In genomic region chr16:82152641-82153094, GRCh38 we compare ENCODE assay signal across 17 cellular contexts. TPM values are rescaled to one million over a fixed set of nuclear protein-coding genes. Genes with fewer than 3 reads are reported as not detected.
A peak's percentile ranks its signal among the peaks of the same experiment; 100 is the strongest.
DNase-seq lines count a peak whose midpoint lies in the region; ATAC-seq and TF ChIP-seq lines count a peak whose summit lies in the region.
"Had no signal": no experiment of that assay in that cellular context is flagged by ENCODE, and none has a peak within 500 bp of the region (broad histone marks: within the 10 kb centered on the region; RNA-seq: fewer than 3 reads in every experiment).

No MANE protein-coding gene starts in this region.

- H3K9me3 ChIP-seq in HEK293 (ENCODE audit: control insufficient read depth, insufficient read depth, low read depth, low read length) (no peaks in the 10 kb centered on the region), mesodermal cell (ENCODE audit: control insufficient read depth, low read length) (no peaks in the 10 kb centered on the region)
- H3K9me3 ChIP-seq: stomach had no signal

- no peak for ATAC-seq in HG03565 (IDR thresholded peaks at IDR 0.05; ENCODE audit: unreplicated experiment)
- ATAC-seq: SK-N-SH treated with all-trans-retinoic acid at 6 μM for 48 hours had no signal

- no peaks in the 10 kb centered on the region for H3K27me3 ChIP-seq in BJ (ENCODE audit: control insufficient read depth, insufficient read depth, low read length)
- H3K27me3 ChIP-seq: stomach had no signal

- H3K4me1 ChIP-seq in HEK293 (ENCODE audit: control insufficient read depth, insufficient read depth, low read length) (peaks cover 13% of the 10 kb centered on the region), mesodermal cell (ENCODE audit: control insufficient read depth, insufficient read depth, low read length, poor library complexity, severe bottlenecking) (peaks cover 17% of the 10 kb centered on the region)

- 95 to 96% methylated on average over 7 of the region's 8 CpGs for WGBS in mesodermal cell (ENCODE audit: insufficient coverage in 2 of 2), 2 experiments

- H3K36me3 ChIP-seq in BJ (ENCODE audit: control insufficient read depth, insufficient read depth, low read length) (0 out of 2 replicates have a peak, but pooled peaks cover 1% of the 10 kb centered on the region), HEK293 (ENCODE audit: control insufficient read depth in 2 of 2, insufficient read depth in 1 of 2, low read length in 2 of 2) (peaks cover 17 to 26% of the 10 kb centered on the region in 2 experiments), mesodermal cell (ENCODE audit: control insufficient read depth, insufficient read depth, low read length) (peaks cover 68% of the 10 kb centered on the region)

- DNase-seq in BJ (ENCODE audit: low read depth) (peak; percentile 75), amniotic epithelial cell (ENCODE audit: low read depth) (peak; percentile 73), hypothalamus (lab: John Stamatoyannopoulos, UW) (no peak), OCI-M2 (lab: John Stamatoyannopoulos, UW; ENCODE audit: unreplicated experiment) (no peak)
- no peak for DNase-seq in activated effector memory CD4-positive, alpha-beta T cell treated with anti-CD3 and anti-CD28 coated beads, Interleukin-2, amount 50 U/mL, for 16 hours
- DNase-seq: activated effector memory CD4-positive, alpha-beta T cell treated with Interleukin-2 at 50 U/mL for 16 hours; AML-193; DMS53; foreskin melanocyte; NCI-H345; stomach had no signal

- peak overlapping the region; percentile 34; the same call in 1 of the 2 replicates for H3K27ac ChIP-seq in HEK293 (ENCODE audit: extremely low read depth, low read depth, low read length)
- H3K27ac ChIP-seq in mesodermal cell (ENCODE audit: low read depth, low read length, severe bottlenecking): peak overlapping the region; percentile 71
- H3K27ac ChIP-seq: skin epidermis, stomach had no signal

- POLR2A ChIA-PET in BJ (lab: Charles Lee): no interaction called here
- POLR2A ChIA-PET in HEK293 (lab: Yijun Ruan, JAX): no interaction called here

- TF ChIP-seq CTCF in BJ (IDR thresholded peaks at IDR 0.05; ENCODE audit: insufficient read depth, low read depth, low read length) (no peak), HEK293 (tag by site-specific recombination; IDR thresholded peaks at IDR 0.05) (no peak)

- H3K4me3 ChIP-seq in BJ (ENCODE audit: low read depth, low read length) (no peak overlapping the region), HEK293 (ENCODE audit: low read depth, low read length) (no peak overlapping the region), mesodermal cell (ENCODE audit: extremely low read depth, insufficient read depth, low read length, poor library complexity, severe bottlenecking) (no peak overlapping the region)
- H3K4me3 ChIP-seq: lung, skin epidermis, stomach had no signal

- CTCF ChIA-PET in BJ (lab: Yijun Ruan, JAX) (interaction anchor here (0.6 to 2.0 kb wide), 2 partner anchors 19 to 122 kb away, joined by 3 to 5 read pairs; no protein-coding TSS in a partner anchor), HEK293 (lab: Yijun Ruan, JAX) (interaction anchor here (0.6 kb wide), 2 partner anchors 289 to 1210 kb away, joined by 3 read pairs; no protein-coding TSS in a partner anchor)

TF ChIP-seq in HEK293, 187 proteins besides CTCF, POLR2A, EP300 and RAD21 (continues in another document):
- 0 out of 2 replicates have a peak, but pooled peaks have one; percentile 26 for TF ChIP-seq ZNF18 (tag by site-specific recombination; IDR thresholded peaks at IDR 0.05)
- no peak for TF ChIP-seq ZNF585B (tag by site-specific recombination; IDR thresholded peaks at IDR 0.05)
- TF ChIP-seq ZNF23 (tag by site-specific recombination; IDR thresholded peaks at IDR 0.05; ENCODE audit: borderline replicate concordance): no peak
- no peak for TF ChIP-seq ZNF747 (tag by site-specific recombination; IDR thresholded peaks at IDR 0.05)
- no peak for TF ChIP-seq ZNF423 (tag by site-specific recombination; IDR thresholded peaks at IDR 0.05)
- TF ChIP-seq PRDM1 (tag by site-specific recombination; IDR thresholded peaks at IDR 0.05): no peak
- TF ChIP-seq ZFP37 (tag by site-specific recombination; IDR thresholded peaks at IDR 0.05): no peak
- TF ChIP-seq ZNF202 (tag by site-specific recombination; IDR thresholded peaks at IDR 0.05; ENCODE audit: borderline replicate concordance): no peak
- no peak for TF ChIP-seq ZFP69B (tag by site-specific recombination; IDR thresholded peaks at IDR 0.05)
- TF ChIP-seq ZNF658 (tag by site-specific recombination; IDR thresholded peaks at IDR 0.05): no peak
- no peak for TF ChIP-seq ZNF624 (tag by site-specific recombination; IDR thresholded peaks at IDR 0.05)
- no peak for TF ChIP-seq EGR2 (tag by site-specific recombination; IDR thresholded peaks at IDR 0.05; ENCODE audit: low read depth)
- no peak for TF ChIP-seq ZNF132 (tag by site-specific recombination; IDR thresholded peaks at IDR 0.05; ENCODE audit: borderline replicate concordance)
- TF ChIP-seq ZNF280C (tag by site-specific recombination; IDR thresholded peaks at IDR 0.05): no peak
- peak; percentile 73 for TF ChIP-seq SCRT2 (tag by site-specific recombination; IDR thresholded peaks at IDR 0.05)
- no peak for TF ChIP-seq ZBTB6 (tag by site-specific recombination; IDR thresholded peaks at IDR 0.05)
- TF ChIP-seq PBX3 (CRISPR knock-in tag; IDR thresholded peaks at IDR 0.05): no peak
- TF ChIP-seq BCL6B (tag by site-specific recombination; IDR thresholded peaks at IDR 0.05): no peak

RNA-seq across cellular contexts. Expression of gene MPHOSPH6, which starts 17.4 kb away (rescaled TPM):
- 3.9 and 10.8 TPM in 2 replicates for polyA plus RNA-seq in BJ (2011; rRNA removed)
- polyA minus RNA-seq in BJ (2011; rRNA and poly(A)+ RNA removed): 1.8 and 1.9 TPM in 2 replicates
- 28.6 TPM for polyA plus RNA-seq in mesodermal cell (2013, experiment 1 of 2)
- polyA plus RNA-seq in mesodermal cell (2013, experiment 2 of 2): 34.5 TPM

Comparison
In these comparisons a context has a peak if more than half of its experiments do, and no peak if none do; other contexts are left out.
1. DNase-seq: peak in BJ (single experiment) and amniotic epithelial cell (single experiment); none in activated effector memory CD4-positive, alpha-beta T cell treated with anti-CD3 and anti-CD28 coated beads, Interleukin-2, amount 50 U/mL, for 16 hours (single experiment), hypothalamus (0 of 51) and OCI-M2 (single experiment).